13 cellular contexts compared by ENCODE assay signal in the genomic region with DNA sequence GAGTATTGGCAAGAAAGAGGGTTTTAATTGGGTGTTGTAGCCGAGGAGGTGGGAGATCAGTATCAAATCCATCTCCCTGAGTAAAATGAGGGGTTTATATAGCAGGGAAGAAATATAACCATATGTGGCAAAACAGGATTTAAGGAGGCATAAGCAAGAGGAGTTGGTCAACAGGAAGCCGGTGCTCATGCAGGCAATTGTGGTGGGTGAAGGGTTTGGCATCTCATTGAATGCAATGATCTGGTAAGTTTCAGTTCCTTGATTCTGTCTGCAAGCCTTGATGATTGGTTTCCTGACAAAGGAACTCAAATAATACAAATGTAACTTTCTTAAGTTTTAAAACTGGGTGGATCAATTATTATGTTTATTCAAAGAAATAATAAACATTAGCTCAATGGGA.
DNase-seq lines count a peak whose midpoint lies in the region; ATAC-seq and TF ChIP-seq lines count a peak whose summit lies in the region.
"Had no signal": no experiment of that assay in that cellular context is flagged by ENCODE, and none has a peak within 500 bp of the region (broad histone marks: within the 10 kb centered on the region; RNA-seq: fewer than 3 reads in every experiment).

No MANE protein-coding gene starts in this region.

- TF ChIP-seq CTCF in hepatocyte (IDR thresholded peaks at IDR 0.05; ENCODE audit: poor library complexity), result no peak
- no peak for TF ChIP-seq CTCF in sigmoid colon (IDR thresholded peaks at IDR 0.05)
- TF ChIP-seq CTCF in CD8-positive, alpha-beta T cell (IDR thresholded peaks at IDR 0.05), result no peak

- intact Hi-C loops in dendritic cell treated with granulocyte-macrophage colony-stimulating factor and Interleukin-4, amounts not matched to agents 40 ng/mL and 50 ng/mL, for 4 days (cut with micrococcal nuclease), result no loop called here
- intact Hi-C loops in sigmoid colon (cut with DNase I), result no loop called here
- intact Hi-C loops in CD8-positive, alpha-beta T cell (cut with DNase I, micrococcal nuclease), result no loop called here

- no peaks in the 10 kb centered on the region for H3K9me2 ChIP-seq in hepatocyte (replicated peaks; ENCODE audit: insufficient read depth)

- no peaks in the 10 kb centered on the region for H3K36me3 ChIP-seq in hepatocyte (replicated peaks; ENCODE audit: insufficient read depth, low read depth)
- H3K36me3 ChIP-seq in sigmoid colon, result no peaks in the 10 kb centered on the region
- no peaks in the 10 kb centered on the region for H3K36me3 ChIP-seq in CD8-positive, alpha-beta T cell (ENCODE audit: insufficient read depth, low read length)
- H3K36me3 ChIP-seq: cardiac muscle cell had no signal

- ATAC-seq in GM18519 (IDR thresholded peaks at IDR 0.05; ENCODE audit: low FRiP score, unreplicated experiment) (peak; percentile 91), GM21619 (IDR thresholded peaks at IDR 0.05; ENCODE audit: unreplicated experiment) (peak; percentile 95), HG03442 (IDR thresholded peaks at IDR 0.05; ENCODE audit: unreplicated experiment) (peak; percentile 95)
- ATAC-seq in CD8-positive, alpha-beta T cell, result no peak

- no peak overlapping the region for H3K4me2 ChIP-seq in hepatocyte

- H3K4me1 ChIP-seq in hepatocyte (ENCODE audit: insufficient read depth), result peaks cover 13% of the 10 kb centered on the region
- no peaks in the 10 kb centered on the region for H3K4me1 ChIP-seq in sigmoid colon
- no peaks in the 10 kb centered on the region for H3K4me1 ChIP-seq in CD8-positive, alpha-beta T cell (ENCODE audit: insufficient read depth, low read length)

- H3K4me3 ChIP-seq in hepatocyte (no peak overlapping the region), sigmoid colon (no peak overlapping the region)
- H3K4me3 ChIP-seq in CD8-positive, alpha-beta T cell (ENCODE audit: low read depth, low read length), result no peak overlapping the region
- H3K4me3 ChIP-seq: cardiac muscle cell, SK-N-MC had no signal

- DNase-seq in hepatocyte (ENCODE audit: low spot score), result no peak
- no peak for DNase-seq in sigmoid colon
- DNase-seq in epidermal melanocyte (ENCODE audit: insufficient read length, low spot score), result no peak
- no peak for DNase-seq in CD8-positive, alpha-beta T cell
- DNase-seq: DMS79 treated with DMSO at 0.1 percent for 48 hours, head of caudate nucleus, NCI-H1105 treated with DMSO at 0.1 percent for 48 hours had no signal

- H3K27me3 ChIP-seq in hepatocyte, result no peaks in the 10 kb centered on the region
- H3K27me3 ChIP-seq in sigmoid colon, result no peaks in the 10 kb centered on the region
- H3K27me3 ChIP-seq in CD8-positive, alpha-beta T cell (ENCODE audit: insufficient read depth, low read length), result no peaks in the 10 kb centered on the region
- H3K27me3 ChIP-seq: cardiac muscle cell had no signal

- H3K4me3 Mint-ChIP-seq in dendritic cell treated with granulocyte-macrophage colony-stimulating factor and Interleukin-4, amounts not matched to agents 40 ng/mL and 50 ng/mL, for 4 days, result no peak overlapping the region
- no peak overlapping the region for H3K4me3 Mint-ChIP-seq in CD8-positive, alpha-beta T cell

- H3K79me2 ChIP-seq in hepatocyte, result no peaks in the 10 kb centered on the region

- POLR2A ChIA-PET in CD8-positive, alpha-beta T cell (lab: Charles Lee), result no interaction called here

- H3K9me3 ChIP-seq in hepatocyte (ENCODE audit: low read depth) (no peaks in the 10 kb centered on the region), sigmoid colon (no peaks in the 10 kb centered on the region)
- H3K9me3 ChIP-seq in CD8-positive, alpha-beta T cell (ENCODE audit: low read length), result no peaks in the 10 kb centered on the region

- no peaks in the 10 kb centered on the region for H4K20me1 ChIP-seq in hepatocyte (ENCODE audit: insufficient read depth, poor library complexity, severe bottlenecking)

- H3K27ac ChIP-seq in hepatocyte (no peak overlapping the region), sigmoid colon (no peak overlapping the region)
- H3K27ac ChIP-seq in CD8-positive, alpha-beta T cell (ENCODE audit: low read depth, low read length), result no peak overlapping the region
- H3K27ac ChIP-seq: cardiac muscle cell, SK-N-MC had no signal

- H3K27ac Mint-ChIP-seq in dendritic cell treated with granulocyte-macrophage colony-stimulating factor and Interleukin-4, amounts not matched to agents 40 ng/mL and 50 ng/mL, for 4 days, result peak overlapping the region; percentile 83
- no peak overlapping the region for H3K27ac Mint-ChIP-seq in CD8-positive, alpha-beta T cell

- peaks cover 18% of the 10 kb centered on the region for H3K4me1 Mint-ChIP-seq in dendritic cell treated with granulocyte-macrophage colony-stimulating factor and Interleukin-4, amounts not matched to agents 40 ng/mL and 50 ng/mL, for 4 days (ENCODE audit: low read depth)
- H3K4me1 Mint-ChIP-seq in CD8-positive, alpha-beta T cell (ENCODE audit: low read depth), result no peaks in the 10 kb centered on the region

- H3K27me3 Mint-ChIP-seq in dendritic cell treated with granulocyte-macrophage colony-stimulating factor and Interleukin-4, amounts not matched to agents 40 ng/mL and 50 ng/mL, for 4 days, result no peaks in the 10 kb centered on the region
- H3K27me3 Mint-ChIP-seq in CD8-positive, alpha-beta T cell (ENCODE audit: low read depth), result no peaks in the 10 kb centered on the region

- TF ChIP-seq EP300 in sigmoid colon (IDR thresholded peaks at IDR 0.05), result no peak

- H2AFZ ChIP-seq in hepatocyte, result no peak overlapping the region

- no peak for TF ChIP-seq POLR2A in sigmoid colon (IDR thresholded peaks at IDR 0.05)

- 83% methylated on average over 2 of the region's 2 CpGs for WGBS in hepatocyte (ENCODE audit: low lambda C conversion rate, missing lambda C conversion rate)
- 70 to 89% methylated on average over 2 of the region's 2 CpGs for WGBS in sigmoid colon, 2 donors

- H3K36me3 Mint-ChIP-seq in dendritic cell treated with granulocyte-macrophage colony-stimulating factor and Interleukin-4, amounts not matched to agents 40 ng/mL and 50 ng/mL, for 4 days (ENCODE audit: low read depth), result no peaks in the 10 kb centered on the region
- H3K36me3 Mint-ChIP-seq in CD8-positive, alpha-beta T cell, result no peaks in the 10 kb centered on the region

- peaks cover 12% of the 10 kb centered on the region for H3K9me3 Mint-ChIP-seq in dendritic cell treated with granulocyte-macrophage colony-stimulating factor and Interleukin-4, amounts not matched to agents 40 ng/mL and 50 ng/mL, for 4 days
- peaks cover 6% of the 10 kb centered on the region for H3K9me3 Mint-ChIP-seq in CD8-positive, alpha-beta T cell

- CTCF ChIA-PET in CD8-positive, alpha-beta T cell (lab: Charles Lee), result no interaction called here
